ENCODE assay signal across 21 cellular contexts in genomic region chr16:1326946-1327618, GRCh38. TPM values are rescaled to one million over a fixed set of nuclear protein-coding genes. Genes with fewer than 3 reads are reported as not detected.
DNase-seq lines count a peak whose midpoint lies in the region; ATAC-seq, FAIRE-seq and TF ChIP-seq lines count a peak whose summit lies in the region.
"Had no signal": no experiment of that assay in that cellular context is flagged by ENCODE, and none has a peak within 500 bp of the region (broad histone marks: within the 10 kb centered on the region; RNA-seq: fewer than 3 reads in every experiment).

No MANE protein-coding gene starts in this region.

- TF ChIP-seq CTCF in OCI-LY3 (IDR thresholded peaks at IDR 0.05; ENCODE audit: low read depth, low read length) (no peak), H1 (IDR thresholded peaks at IDR 0.05; ENCODE audit: control extremely low read depth in 1 of 3, insufficient read depth in 1 of 3, low read depth in 1 of 3, low read length in 3 of 3) (no peak)

- peaks cover 24% of the 10 kb centered on the region for H3K4me1 ChIP-seq in OCI-LY3 (ENCODE audit: low read length)
- H3K4me1 ChIP-seq in H1 (replicated peaks in 1 of 4; ENCODE audit: control insufficient read depth in 3 of 4, insufficient read depth in 4 of 4, low read length in 3 of 4) = peaks cover 0 to 7% (median 4%) of the 10 kb centered on the region in 4 experiments; a peak in 5 of 7 replicates

- no peak overlapping the region for H3K56ac ChIP-seq in H1 (replicated peaks; ENCODE audit: insufficient read length, low read depth, low read length)

- POLR2A ChIA-PET in H1 (lab: Charles Lee; ENCODE audit: partially characterized antibody) = interaction anchor here (0.7 to 6.5 kb wide), 7 partner anchors 8 to 145 kb away, joined by 3 to 106 read pairs (median 4); partner anchors contain the start of gene UBE2I

- FAIRE-seq in H1 (lab: Jason Lieb, UNC) = no peak
- FAIRE-seq: GM12878, GM19239, RCC 7860 had no signal

- H3K4me1 Mint-ChIP-seq in activated T-cell treated with anti-CD3 and anti-CD28 coated beads, Interleukin-2, amount 50 U/mL, for 24 hours (ENCODE audit: low read depth) = peaks cover 8% of the 10 kb centered on the region
- H3K4me1 Mint-ChIP-seq in stimulated activated memory B cell treated with anti-CD40 and anti-IgM and Interleukin-4, amounts not matched to agents 10 μg/mL and 1 μg/mL and 100 μg/mL, for 72 hours = peaks cover 21% of the 10 kb centered on the region
- H3K4me1 Mint-ChIP-seq in T-helper 17 cell = peaks cover 8% of the 10 kb centered on the region

- H3K23ac ChIP-seq in H1 (ENCODE audit: insufficient read length) = no peak overlapping the region

- TF ChIP-seq RAD21 in H1 (IDR thresholded peaks at IDR 0.05 in 1 of 2, conservative IDR thresholded peaks at IDR 0.05 in 1 of 2; ENCODE audit: low read depth in 2 of 2, low read length in 2 of 2) = no peak

- no peak overlapping the region for H2BK20ac ChIP-seq in H1 (ENCODE audit: low read length)

- H3K36me3 Mint-ChIP-seq in activated T-cell treated with anti-CD3 and anti-CD28 coated beads, Interleukin-2, amount 50 U/mL, for 24 hours (ENCODE audit: low read depth) = peaks cover 32% of the 10 kb centered on the region
- peaks cover 16% of the 10 kb centered on the region for H3K36me3 Mint-ChIP-seq in stimulated activated memory B cell treated with anti-CD40 and anti-IgM and Interleukin-4, amounts not matched to agents 10 μg/mL and 1 μg/mL and 100 μg/mL, for 72 hours
- peaks cover 3% of the 10 kb centered on the region for H3K36me3 Mint-ChIP-seq in T-helper 17 cell (ENCODE audit: low read depth)

- H2BK120ac ChIP-seq in H1 (replicated peaks; ENCODE audit: low read depth, low read length) = no peak overlapping the region

- WGBS in H1 (ENCODE audit: extremely low coverage in 1 of 2, insufficient coverage in 1 of 2, insufficient read length in 1 of 2, insufficient replicate concordance in 2 of 2, low coverage in 1 of 2, low lambda C conversion rate in 2 of 2, missing lambda C conversion rate in 1 of 2), 2 experiments = 96% methylated on average over 13 of the region's 17 CpGs; no CpG with 5 or more reads in 1 of the 2 experiments

- H3K36me3 ChIP-seq in OCI-LY3 (replicated peaks; ENCODE audit: low read depth, low read length) (peaks cover 5% of the 10 kb centered on the region), H1 (ENCODE audit: control insufficient read depth in 2 of 4, insufficient read depth in 4 of 4, low read length in 3 of 4) (peaks cover 5 to 20% (median 9%) of the 10 kb centered on the region in 4 experiments; a peak in 7 of 8 replicates), MG63 (peaks cover 20% of the 10 kb centered on the region)

- H3K27ac Mint-ChIP-seq in activated T-cell treated with anti-CD3 and anti-CD28 coated beads, Interleukin-2, amount 50 U/mL, for 24 hours = peak overlapping the region; percentile 18
- peak overlapping the region; percentile 80 for H3K27ac Mint-ChIP-seq in stimulated activated memory B cell treated with anti-CD40 and anti-IgM and Interleukin-4, amounts not matched to agents 10 μg/mL and 1 μg/mL and 100 μg/mL, for 72 hours
- no peak overlapping the region for H3K27ac Mint-ChIP-seq in T-helper 17 cell

- H3K27me3 Mint-ChIP-seq in activated T-cell treated with anti-CD3 and anti-CD28 coated beads, Interleukin-2, amount 50 U/mL, for 24 hours = peaks cover 14% of the 10 kb centered on the region
- H3K27me3 Mint-ChIP-seq in stimulated activated memory B cell treated with anti-CD40 and anti-IgM and Interleukin-4, amounts not matched to agents 10 μg/mL and 1 μg/mL and 100 μg/mL, for 72 hours = peaks cover 10% of the 10 kb centered on the region
- H3K27me3 Mint-ChIP-seq in T-helper 17 cell = no peaks in the 10 kb centered on the region
- H3K27me3 Mint-ChIP-seq: CD4-positive, alpha-beta memory T cell had no signal

- DNase-seq in activated T-cell treated with anti-CD3 and anti-CD28 coated beads, Interleukin-2, amount 50 U/mL, for 24 hours = no peak
- no peak for DNase-seq in activated T-cell treated with anti-CD3 and anti-CD28 coated beads for 4 hours
- DNase-seq in H1 (ENCODE audit: low read depth in 1 of 2, low spot score in 2 of 2) = no peak
- DNase-seq in T-helper 17 cell = no peak
- no peak for DNase-seq in MG63
- DNase-seq in effector CD8-positive, alpha-beta T cell (lab: John Stamatoyannopoulos, UW) = no peak
- DNase-seq: BE2C; CD4-positive, alpha-beta memory T cell; EL; GM23248; NCI-H1436; NCI-H1930; NCI-H526; SIG-M5 had no signal

- no peak for TF ChIP-seq EP300 in H1 (IDR thresholded peaks at IDR 0.05; ENCODE audit: borderline replicate concordance in 1 of 2, low read depth in 2 of 2, low read length in 2 of 2)

- H3K4me2 ChIP-seq in OCI-LY3 (ENCODE audit: low read length) (peak overlapping the region; percentile 53), H1 (ENCODE audit: insufficient read depth in 1 of 2, low read depth in 2 of 2, low read length in 2 of 2) (no peak overlapping the region)
- H3K4me2 ChIP-seq: KMS-11 had no signal

- H4K8ac ChIP-seq in H1 (ENCODE audit: extremely low read depth, insufficient read depth, low read length) = no peak overlapping the region

- H3K4me3 ChIP-seq in OCI-LY3 (ENCODE audit: low read length) (0 out of 2 replicates have a peak overlapping the region, but pooled peaks have one; percentile 15), H1 (ENCODE audit: extremely low read depth in 1 of 4, insufficient read depth in 2 of 4, low read depth in 3 of 4, low read length in 4 of 4) (no peak overlapping the region), MG63 (no peak overlapping the region)
- H3K4me3 ChIP-seq: GM12878, GM23248 had no signal

- no peak overlapping the region for H4K91ac ChIP-seq in H1 (replicated peaks; ENCODE audit: insufficient read length, low read length)

- H3K9me3 ChIP-seq in OCI-LY3 (ENCODE audit: insufficient read depth, low read length) = no peaks in the 10 kb centered on the region
- peaks cover 5 to 8% of the 10 kb centered on the region in 2 experiments; a peak in 2 of 4 replicates for H3K9me3 ChIP-seq in H1 (ENCODE audit: insufficient read depth in 2 of 2, low read depth in 1 of 2, low read length in 1 of 2)
- H3K9me3 ChIP-seq in T-helper 17 cell (ENCODE audit: control insufficient read depth, low read length, poor library complexity, severe bottlenecking) = no peaks in the 10 kb centered on the region
- H3K9me3 ChIP-seq in MG63 = peaks cover 2% of the 10 kb centered on the region; the same call in 1 of the 2 replicates

- H4K20me1 ChIP-seq in OCI-LY3 (ENCODE audit: insufficient read depth, low read length) = peaks cover 11% of the 10 kb centered on the region; the same call in 1 of the 2 replicates
- peaks cover 7 to 10% of the 10 kb centered on the region in 2 experiments for H4K20me1 ChIP-seq in H1 (replicated peaks in 1 of 2; ENCODE audit: control insufficient read depth in 1 of 2, insufficient read depth in 2 of 2, low read length in 2 of 2)

- no peaks in the 10 kb centered on the region; the same call in 1 of the 2 replicates for H3K79me1 ChIP-seq in H1 (ENCODE audit: low read depth, low read length)

- H3K4ac ChIP-seq in H1 (replicated peaks; ENCODE audit: insufficient read length, low read depth, low read length) = no peak overlapping the region

- CTCF ChIA-PET in H1 (lab: Charles Lee; ENCODE audit: partially characterized antibody) = interaction anchor here (0.9 to 2.1 kb wide), 7 partner anchors 9 to 86 kb away, joined by 3 to 6 read pairs (median 5); no protein-coding TSS in a partner anchor

- no peaks in the 10 kb centered on the region for H3K9me3 Mint-ChIP-seq in activated T-cell treated with anti-CD3 and anti-CD28 coated beads, Interleukin-2, amount 50 U/mL, for 24 hours
- no peaks in the 10 kb centered on the region for H3K9me3 Mint-ChIP-seq in stimulated activated memory B cell treated with anti-CD40 and anti-IgM and Interleukin-4, amounts not matched to agents 10 μg/mL and 1 μg/mL and 100 μg/mL, for 72 hours

- H3K23me2 ChIP-seq in H1 (ENCODE audit: low read depth, low read length) = peaks cover 4% of the 10 kb centered on the region; the same call in 1 of the 2 replicates

- no peak overlapping the region for H3K4me3 Mint-ChIP-seq in activated T-cell treated with anti-CD3 and anti-CD28 coated beads, Interleukin-2, amount 50 U/mL, for 24 hours
- peak overlapping the region; percentile 66 for H3K4me3 Mint-ChIP-seq in stimulated activated memory B cell treated with anti-CD40 and anti-IgM and Interleukin-4, amounts not matched to agents 10 μg/mL and 1 μg/mL and 100 μg/mL, for 72 hours
- H3K4me3 Mint-ChIP-seq in T-helper 17 cell = no peak overlapping the region
- H3K4me3 Mint-ChIP-seq: CD4-positive, alpha-beta memory T cell had no signal

- H2AK5ac ChIP-seq in H1 (ENCODE audit: low read depth, low read length) = no peak overlapping the region

- H2BK12ac ChIP-seq in H1 (ENCODE audit: low read depth, low read length) = no peak overlapping the region

- ATAC-seq in stimulated activated memory B cell treated with anti-CD40 and anti-IgM and Interleukin-4, amounts not matched to agents 10 μg/mL and 1 μg/mL and 100 μg/mL, for 72 hours = peak; percentile 18
- no peak for ATAC-seq in T-helper 17 cell

- H3K27ac ChIP-seq in OCI-LY3 (ENCODE audit: low read length) (peak overlapping the region; percentile 38), H1 (ENCODE audit: low read depth, low read length) (peak overlapping the region; percentile 15; the same call in 1 of the 2 replicates)
- H3K27ac ChIP-seq: 22Rv1, GM23248, KMS-11 had no signal

- H3K18ac ChIP-seq in H1 (ENCODE audit: extremely low read depth, low read length) = no peak overlapping the region

- no peak overlapping the region for H2AFZ ChIP-seq in OCI-LY3 (ENCODE audit: low read depth, low read length)
- no peak overlapping the region for H2AFZ ChIP-seq in H1 (ENCODE audit: low read length)
- H2AFZ ChIP-seq: GM23248 had no signal

- H3K14ac ChIP-seq in H1 (ENCODE audit: insufficient read length) = no peak overlapping the region

- H2BK15ac ChIP-seq in H1 (ENCODE audit: low read length) = no peak overlapping the region

- no peak overlapping the region for H2BK5ac ChIP-seq in H1 (ENCODE audit: low read depth, low read length)

- no peak overlapping the region for H3K9ac ChIP-seq in OCI-LY3 (ENCODE audit: low read length)
- H3K9ac ChIP-seq in H1 (replicated peaks in 1 of 4; ENCODE audit: extremely low read depth in 1 of 4, low read depth in 3 of 4, low read length in 3 of 4) = no peak overlapping the region
- H3K9ac ChIP-seq: GM23248, KMS-11 had no signal

- no peaks in the 10 kb centered on the region for H3K79me2 ChIP-seq in OCI-LY3 (ENCODE audit: low read length)
- no peaks in the 10 kb centered on the region; a peak in 1 of 4 replicates for H3K79me2 ChIP-seq in H1 (ENCODE audit: control insufficient read depth in 1 of 2, insufficient read depth in 2 of 2, low read length in 2 of 2)

- no peak for TF ChIP-seq POLR2A in H1 (IDR thresholded peaks at IDR 0.05; ENCODE audit: control extremely low read depth in 1 of 2, low read depth in 2 of 2, low read length in 2 of 2)

- H3K27me3 ChIP-seq in OCI-LY3 (ENCODE audit: low read depth, low read length) (no peaks in the 10 kb centered on the region), H1 (replicated peaks in 1 of 4; ENCODE audit: control insufficient read depth in 3 of 4, extremely low read depth in 1 of 4, insufficient read depth in 3 of 4, low read length in 3 of 4) (peaks cover 0 to 6% (median 1%) of the 10 kb centered on the region in 4 experiments; a peak in 4 of 7 replicates), MG63 (peaks cover 8% of the 10 kb centered on the region)

- H4K5ac ChIP-seq in H1 (ENCODE audit: insufficient read length, low read depth, low read length) = no peak overlapping the region

RNA-seq across cellular contexts. Expression of gene BAIAP3, which starts 6.4 kb away (rescaled TPM):
- total RNA-seq in H1 (2021; fragmentation: NEBNext Ultra II Directional; extraction: Animal tissue kit (Norgen Biotek cat#: 25700)) = 6.8 and 7.9 TPM in 2 replicates
- polyA plus RNA-seq in H1 (2011; rRNA removed) = 2.9 and 6.3 TPM in 2 replicates
- polyA plus RNA-seq in H1 (2011; cell fraction: cytosol; rRNA removed) = 4.8 TPM
- 33.8 TPM for polyA plus RNA-seq in H1 (2011; cell fraction: nucleus; rRNA removed)
- polyA plus RNA-seq in H1 (2012, experiment 1 of 2) = 4.5 to 6.4 TPM (median 5.6 TPM) in 4 replicates
- polyA plus RNA-seq in H1 (2012, experiment 2 of 2) = 2.6 TPM
- polyA plus RNA-seq in H1 (2013, experiment 1 of 2) = 5.0 TPM
- polyA plus RNA-seq in H1 (2013, experiment 2 of 2) = 3.4 TPM
- polyA minus RNA-seq in H1 (2011; rRNA and poly(A)+ RNA removed) = 2.0 and 2.1 TPM in 2 replicates
- 5.7 TPM for polyA minus RNA-seq in H1 (2011; cell fraction: cytosol; rRNA and poly(A)+ RNA removed)
- 11.1 TPM for polyA minus RNA-seq in H1 (2011; cell fraction: nucleus; rRNA and poly(A)+ RNA removed)
- total RNA-seq in T-helper 17 cell = 10 to 100 TPM; 11.8 to 20.0 TPM
- total RNA-seq in MG63 (2014; rRNA removed; shearing (Covaris generic); ENCODE audit: low replicate concordance) = 1.1 TPM in 1 of 2 replicates, not detected in the other

RNA-seq across cellular contexts. Expression of gene UBE2I, which starts 17.6 kb away (rescaled TPM):
- 268 and 272 TPM in 2 replicates for total RNA-seq in H1 (2021; fragmentation: NEBNext Ultra II Directional; extraction: Animal tissue kit (Norgen Biotek cat#: 25700))
- polyA plus RNA-seq in H1 (2011; rRNA removed) = 148 and 162 TPM in 2 replicates
- 142 TPM for polyA plus RNA-seq in H1 (2011; cell fraction: cytosol; rRNA removed)
- polyA plus RNA-seq in H1 (2011; cell fraction: nucleus; rRNA removed) = 143 TPM
- polyA plus RNA-seq in H1 (2012, experiment 1 of 2) = 186 to 197 TPM (median 190 TPM) in 4 replicates
- 278 TPM for polyA plus RNA-seq in H1 (2012, experiment 2 of 2)
- 202 TPM for polyA plus RNA-seq in H1 (2013, experiment 1 of 2)
- polyA plus RNA-seq in H1 (2013, experiment 2 of 2) = 204 TPM
- 87.2 and 89.0 TPM in 2 replicates for polyA minus RNA-seq in H1 (2011; rRNA and poly(A)+ RNA removed)
- polyA minus RNA-seq in H1 (2011; cell fraction: cytosol; rRNA and poly(A)+ RNA removed) = 84.7 TPM
- 99.4 TPM for polyA minus RNA-seq in H1 (2011; cell fraction: nucleus; rRNA and poly(A)+ RNA removed)
- 100 to 1,000 TPM; 233 to 249 TPM for total RNA-seq in T-helper 17 cell
- 154 and 228 TPM in 2 replicates for total RNA-seq in MG63 (2014; rRNA removed; shearing (Covaris generic); ENCODE audit: low replicate concordance)

RNA-seq across cellular contexts. Expression of gene TSR3, which starts 24.6 kb away (rescaled TPM):
- total RNA-seq in H1 (2021; fragmentation: NEBNext Ultra II Directional; extraction: Animal tissue kit (Norgen Biotek cat#: 25700)) = 45.9 and 52.3 TPM in 2 replicates
- polyA plus RNA-seq in H1 (2011; rRNA removed) = 43.1 and 66.0 TPM in 2 replicates
- 60.3 TPM for polyA plus RNA-seq in H1 (2011; cell fraction: cytosol; rRNA removed)
- 46.0 TPM for polyA plus RNA-seq in H1 (2011; cell fraction: nucleus; rRNA removed)
- 31.8 to 57.4 TPM (median 53.2 TPM) in 4 replicates for polyA plus RNA-seq in H1 (2012, experiment 1 of 2)
- 37.5 TPM for polyA plus RNA-seq in H1 (2012, experiment 2 of 2)
- 25.0 TPM for polyA plus RNA-seq in H1 (2013, experiment 1 of 2)
- 26.0 TPM for polyA plus RNA-seq in H1 (2013, experiment 2 of 2)
- polyA minus RNA-seq in H1 (2011; rRNA and poly(A)+ RNA removed) = 10.2 and 10.8 TPM in 2 replicates
- polyA minus RNA-seq in H1 (2011; cell fraction: cytosol; rRNA and poly(A)+ RNA removed) = 31.2 TPM
- polyA minus RNA-seq in H1 (2011; cell fraction: nucleus; rRNA and poly(A)+ RNA removed) = 19.7 TPM
- 10 to 100 TPM; 24.4 to 27.7 TPM for total RNA-seq in T-helper 17 cell
- total RNA-seq in MG63 (2014; rRNA removed; shearing (Covaris generic); ENCODE audit: low replicate concordance) = 138 and 174 TPM in 2 replicates

RNA-seq across cellular contexts. Expression of gene GNPTG, which starts 24.6 kb away (rescaled TPM):
- total RNA-seq in H1 (2021; fragmentation: NEBNext Ultra II Directional; extraction: Animal tissue kit (Norgen Biotek cat#: 25700)) = 25.2 and 26.2 TPM in 2 replicates
- polyA plus RNA-seq in H1 (2011; rRNA removed) = 51.2 and 73.3 TPM in 2 replicates
- 45.7 TPM for polyA plus RNA-seq in H1 (2011; cell fraction: cytosol; rRNA removed)
- polyA plus RNA-seq in H1 (2011; cell fraction: nucleus; rRNA removed) = 73.3 TPM
- 21.7 to 30.2 TPM (median 28.6 TPM) in 4 replicates for polyA plus RNA-seq in H1 (2012, experiment 1 of 2)
- 17.9 TPM for polyA plus RNA-seq in H1 (2012, experiment 2 of 2)
- 22.1 TPM for polyA plus RNA-seq in H1 (2013, experiment 1 of 2)
- 23.7 TPM for polyA plus RNA-seq in H1 (2013, experiment 2 of 2)
- polyA minus RNA-seq in H1 (2011; rRNA and poly(A)+ RNA removed) = 9.9 and 10.5 TPM in 2 replicates
- 9.3 TPM for polyA minus RNA-seq in H1 (2011; cell fraction: cytosol; rRNA and poly(A)+ RNA removed)
- 13.4 TPM for polyA minus RNA-seq in H1 (2011; cell fraction: nucleus; rRNA and poly(A)+ RNA removed)
- total RNA-seq in T-helper 17 cell = 10 to 100 TPM; 39.2 to 48.0 TPM
- 40.9 and 52.2 TPM in 2 replicates for total RNA-seq in MG63 (2014; rRNA removed; shearing (Covaris generic); ENCODE audit: low replicate concordance)
